Comparison of ENCODE assay signal across 10 cellular contexts in genomic region chr4:170374770-170375169, GRCh38.
A peak's percentile ranks its signal among the peaks of the same experiment; 100 is the strongest.
DNase-seq lines count a peak whose midpoint lies in the region; ATAC-seq, FAIRE-seq and TF ChIP-seq lines count a peak whose summit lies in the region.
"Had no signal": no experiment of that assay in that cellular context is flagged by ENCODE, and none has a peak within 500 bp of the region (broad histone marks: within the 10 kb centered on the region; RNA-seq: fewer than 3 reads in every experiment).

No MANE protein-coding gene starts in this region.

- H4K20me1 ChIP-seq in DOHH2 (ENCODE audit: control insufficient read depth, insufficient read depth, low read depth, low read length) (no peaks in the 10 kb centered on the region), keratinocyte (ENCODE audit: control insufficient read depth, extremely low read depth, insufficient read depth, low read length) (no peaks in the 10 kb centered on the region)

- H3K27me3 ChIP-seq in DOHH2 (ENCODE audit: control insufficient read depth, low read length) (no peaks in the 10 kb centered on the region), keratinocyte (ENCODE audit: control insufficient read depth, extremely low read depth, insufficient read depth, low read length) (no peaks in the 10 kb centered on the region)
- H3K27me3 ChIP-seq: Peyer's patch had no signal

- no peak overlapping the region for H3K9ac ChIP-seq in keratinocyte (ENCODE audit: control insufficient read depth, extremely low read depth, insufficient read depth, low read length)

- no peaks in the 10 kb centered on the region for H3K27me3 Mint-ChIP-seq in T-helper 2 cell treated with Interferon-gamma antibody and Interleukin-4, amounts not matched to agents 5 μg/mL and 100 μg/mL, for 36 hours (ENCODE audit: low read depth)

- H3K4me2 ChIP-seq in DOHH2 (ENCODE audit: low read length) (no peak overlapping the region), keratinocyte (ENCODE audit: control insufficient read depth, extremely low read depth, insufficient read depth, low read depth, low read length) (no peak overlapping the region)

- no peak overlapping the region for H2AFZ ChIP-seq in keratinocyte (ENCODE audit: control insufficient read depth, low read length)

- H3K4me1 ChIP-seq in DOHH2 (ENCODE audit: control insufficient read depth, low read length) (no peaks in the 10 kb centered on the region), keratinocyte (ENCODE audit: control insufficient read depth, extremely low read depth, insufficient read depth, low read length) (no peaks in the 10 kb centered on the region)
- H3K4me1 ChIP-seq: Peyer's patch had no signal

- H3K36me3 Mint-ChIP-seq in T-helper 2 cell treated with Interferon-gamma antibody and Interleukin-4, amounts not matched to agents 5 μg/mL and 100 μg/mL, for 36 hours (ENCODE audit: low read depth): no peaks in the 10 kb centered on the region

- TF ChIP-seq CTCF in DOHH2 (IDR thresholded peaks at IDR 0.05; ENCODE audit: low read depth, low read length, poor library complexity, severe bottlenecking) (peak; percentile 80), keratinocyte (optimal IDR thresholded peaks at IDR 0.05 in 1 of 3, IDR thresholded peaks at IDR 0.05 in 1 of 3, conservative IDR thresholded peaks at IDR 0.05 in 1 of 3; ENCODE audit: extremely low read depth in 1 of 3, insufficient read depth in 2 of 3, low read length in 3 of 3) (peak; percentile 62 to 76 (median 69))

- H3K79me2 ChIP-seq in DOHH2 (ENCODE audit: control insufficient read depth, low read length) (no peaks in the 10 kb centered on the region), keratinocyte (ENCODE audit: control insufficient read depth, insufficient read depth, low read length) (no peaks in the 10 kb centered on the region)

- no peaks in the 10 kb centered on the region for H3K9me3 Mint-ChIP-seq in T-helper 2 cell treated with Interferon-gamma antibody and Interleukin-4, amounts not matched to agents 5 μg/mL and 100 μg/mL, for 36 hours

- no peak for FAIRE-seq in keratinocyte (lab: Jason Lieb, UNC)
- FAIRE-seq: islet of Langerhans had no signal

- peak; percentile 7 for DNase-seq in SK-N-DZ (ENCODE audit: low spot score)
- no peak for DNase-seq in keratinocyte (ENCODE audit: low read depth, low spot score)
- DNase-seq in DMS79 treated with DMSO at 0.1 percent for 48 hours (lab: John Stamatoyannopoulos, UW): no peak
- DNase-seq in Ammon's horn (ENCODE audit: low spot score): no peak
- no peak for DNase-seq in T-helper 2 cell treated with Interferon-gamma antibody and Interleukin-4, amounts not matched to agents 5 μg/mL and 100 μg/mL, for 36 hours (ENCODE audit: low spot score)

- H3K4me1 Mint-ChIP-seq in T-helper 2 cell treated with Interferon-gamma antibody and Interleukin-4, amounts not matched to agents 5 μg/mL and 100 μg/mL, for 36 hours (ENCODE audit: low read depth): no peaks in the 10 kb centered on the region

- H3K9me3 ChIP-seq in DOHH2 (ENCODE audit: control insufficient read depth, insufficient read depth, low read length) (no peaks in the 10 kb centered on the region), keratinocyte (ENCODE audit: control insufficient read depth, low read depth, low read length) (no peaks in the 10 kb centered on the region)

- no peaks in the 10 kb centered on the region for H3F3A ChIP-seq in DOHH2 (ENCODE audit: control insufficient read depth, insufficient read depth)

- no peaks in the 10 kb centered on the region for H3K9me1 ChIP-seq in keratinocyte (ENCODE audit: control insufficient read depth, extremely low read depth, insufficient read depth, low read length)

- H3K36me3 ChIP-seq in DOHH2 (ENCODE audit: control insufficient read depth, low read length): no peaks in the 10 kb centered on the region
- no peaks in the 10 kb centered on the region for H3K36me3 ChIP-seq in keratinocyte (ENCODE audit: control insufficient read depth in 2 of 2, extremely low read depth in 1 of 2, insufficient read depth in 2 of 2, low read length in 2 of 2)
- H3K36me3 ChIP-seq: Peyer's patch had no signal

- dilution Hi-C loops in keratinocyte (cut with MboI; ENCODE audit: extremely low pct_ligation_motif_present, low sequenced_read_pairs): no loop called here

- no peaks in the 10 kb centered on the region for H3K9me2 ChIP-seq in DOHH2 (replicated peaks; ENCODE audit: control insufficient read depth, low read length)

- H3K27ac ChIP-seq in DOHH2 (ENCODE audit: low read depth, low read length) (no peak overlapping the region), keratinocyte (ENCODE audit: control insufficient read depth, insufficient read depth, low read length) (no peak overlapping the region)
- H3K27ac ChIP-seq: Peyer's patch had no signal

- H3K27ac Mint-ChIP-seq in T-helper 2 cell treated with Interferon-gamma antibody and Interleukin-4, amounts not matched to agents 5 μg/mL and 100 μg/mL, for 36 hours: no peak overlapping the region

- H3K4me3 Mint-ChIP-seq in T-helper 2 cell treated with Interferon-gamma antibody and Interleukin-4, amounts not matched to agents 5 μg/mL and 100 μg/mL, for 36 hours: no peak overlapping the region

- ATAC-seq in GM19397 (IDR thresholded peaks at IDR 0.05; ENCODE audit: unreplicated experiment) (peak; percentile 98), HG03139 (IDR thresholded peaks at IDR 0.05; ENCODE audit: unreplicated experiment) (peak; percentile 100)

- H3K4me3 ChIP-seq in DOHH2 (ENCODE audit: low read length) (no peak overlapping the region), keratinocyte (ENCODE audit: control insufficient read depth in 2 of 3, extremely low read depth in 1 of 3, insufficient read depth in 2 of 3, low read depth in 1 of 3, low read length in 3 of 3) (no peak overlapping the region)
- H3K4me3 ChIP-seq: Peyer's patch had no signal
